ENCODE assay signal across 32 cellular contexts in genomic region chr4:40405194-40405593, GRCh38.
DNase-seq lines count a peak whose midpoint lies in the region; ATAC-seq, FAIRE-seq and TF ChIP-seq lines count a peak whose summit lies in the region.
"Had no signal": no experiment of that assay in that cellular context is flagged by ENCODE, and none has a peak within 500 bp of the region (broad histone marks: within the 10 kb centered on the region; RNA-seq: fewer than 3 reads in every experiment).

No MANE protein-coding gene starts in this region.

- H3K4me3 ChIP-seq in Caco-2 (ENCODE audit: low read depth, low read length), result no peak overlapping the region
- peak overlapping the region in 2 of 3 experiments; percentile 24 to 67; a peak in 3 of 6 replicates for H3K4me3 ChIP-seq in HepG2 (replicated peaks in 1 of 3; ENCODE audit: insufficient read depth in 1 of 3, low read depth in 2 of 3, low read length in 3 of 3)
- H3K4me3 ChIP-seq in smooth muscle cell, result no peak overlapping the region
- H3K4me3 ChIP-seq: cardiac muscle cell, GM23338, neural progenitor cell, right atrium auricular region, SJSA1, spleen, tibial nerve had no signal

- H3K4me2 ChIP-seq in HepG2 (ENCODE audit: low read depth, low read length), result peak overlapping the region; percentile 91
- H3K4me2 ChIP-seq in smooth muscle cell, result peak overlapping the region; percentile 40
- H3K4me2 ChIP-seq: GM23338, neural progenitor cell had no signal

- no peaks in the 10 kb centered on the region for H3K27me3 Mint-ChIP-seq in Caco-2 (ENCODE audit: insufficient read depth, unreplicated experiment)
- H3K27me3 Mint-ChIP-seq: activated naive CD8-positive, alpha-beta T cell treated with anti-CD3 and anti-CD28 coated beads, Interleukin-2, amount 10 ng/mL, durations not matched to agents 7 days and 5 days had no signal

- peaks cover 20% of the 10 kb centered on the region for H3F3A ChIP-seq in smooth muscle cell (ENCODE audit: low read depth)

- TF ChIP-seq RAD21 in HepG2 (CRISPR knock-in tag; IDR thresholded peaks at IDR 0.05), result no peak

- no peaks in the 10 kb centered on the region for H4K20me1 ChIP-seq in HepG2 (ENCODE audit: insufficient read depth, low read length)
- no peaks in the 10 kb centered on the region for H4K20me1 ChIP-seq in smooth muscle cell (ENCODE audit: low read depth)

- TF ChIP-seq EP300 in HepG2 (IDR thresholded peaks at IDR 0.05; ENCODE audit: low read depth in 2 of 2, low read length in 2 of 2), result no peak
- no peak for TF ChIP-seq EP300 in HepG2 (CRISPR knock-in tag; IDR thresholded peaks at IDR 0.05; ENCODE audit: borderline replicate concordance)

- H2AFZ ChIP-seq in HepG2 (ENCODE audit: low read length) (peak overlapping the region; percentile 38), smooth muscle cell (ENCODE audit: low read depth) (peak overlapping the region; percentile 2)
- H2AFZ ChIP-seq: GM23338, neural progenitor cell had no signal

- no peak overlapping the region for H3K4me3 Mint-ChIP-seq in Caco-2 (ENCODE audit: unreplicated experiment)
- H3K4me3 Mint-ChIP-seq: activated naive CD8-positive, alpha-beta T cell treated with anti-CD3 and anti-CD28 coated beads, Interleukin-2, amount 10 ng/mL, durations not matched to agents 7 days and 5 days; CD14-positive monocyte; effector memory CD8-positive, alpha-beta T cell; GM23338; neural progenitor cell had no signal

- DNase-seq in Caco-2 (no peak), HepG2 (ENCODE audit: low spot score) (no peak), smooth muscle cell (lab: John Stamatoyannopoulos, UW; ENCODE audit: unreplicated experiment) (no peak), NCI-H748 (lab: John Stamatoyannopoulos, UW; ENCODE audit: unreplicated experiment) (no peak), GM10248 (ENCODE audit: extremely low spot score) (no peak), DMS53 treated with DMSO at 0.1 percent for 48 hours (lab: John Stamatoyannopoulos, UW; ENCODE audit: unreplicated experiment) (no peak)
- DNase-seq: activated CD4-positive, alpha-beta T cell treated with anti-CD3 and anti-CD28 coated beads for 48 hours; activated CD8-positive, alpha-beta memory T cell treated with anti-CD3 and anti-CD28 coated beads for 24 hours; activated gamma-delta T cell treated with Interleukin-2 at 50 U/mL for 16 hours; activated naive CD8-positive, alpha-beta T cell treated with anti-CD3 and anti-CD28 coated beads, Interleukin-2, amount 10 ng/mL, durations not matched to agents 7 days and 5 days; activated T-cell treated with anti-CD3 and anti-CD28 coated beads for 4 hours; aorta; cortex of kidney; effector memory CD8-positive, alpha-beta T cell; erythroblast; Kasumi-1; kidney; NCI-H2107; NCI-H446; NCI-H82; spleen; T-helper 9 cell had no signal

- H3K4me1 ChIP-seq in Caco-2 (peaks cover 37% of the 10 kb centered on the region), HepG2 (ENCODE audit: insufficient read depth, low read length) (peaks cover 27% of the 10 kb centered on the region), smooth muscle cell (ENCODE audit: low read depth) (peaks cover 5% of the 10 kb centered on the region)
- H3K4me1 ChIP-seq: neural progenitor cell, right atrium auricular region, SJSA1, tibial nerve had no signal

- FAIRE-seq in HepG2 (lab: Jason Lieb, UNC), result no peak
- FAIRE-seq: A204.1, kidney had no signal

- peaks cover 14% of the 10 kb centered on the region for H3K9me3 Mint-ChIP-seq in Caco-2 (ENCODE audit: unreplicated experiment)

- H3K27me3 ChIP-seq in Caco-2 (replicated peaks; ENCODE audit: control insufficient read depth, insufficient read depth, low read length), result no peaks in the 10 kb centered on the region
- no peaks in the 10 kb centered on the region for H3K27me3 ChIP-seq in HepG2 (ENCODE audit: control insufficient read depth in 1 of 2, insufficient read depth in 2 of 2, low read length in 2 of 2)
- H3K27me3 ChIP-seq in smooth muscle cell (ENCODE audit: low read depth), result no peaks in the 10 kb centered on the region
- H3K27me3 ChIP-seq: cardiac muscle cell, neural progenitor cell, right atrium auricular region, SJSA1, tibial nerve had no signal

- POLR2A ChIA-PET in Caco-2 (lab: Charles Lee) (no interaction called here), HepG2 (lab: Yijun Ruan, JAX) (interaction anchor here (0.9 to 2.9 kb wide), 6 partner anchors 9 to 35 kb away, joined by 3 to 13 read pairs (median 4); no protein-coding TSS in a partner anchor), GM10248 (lab: Yijun Ruan, JAX) (no interaction called here)

- peaks cover 19% of the 10 kb centered on the region for H3K4me1 Mint-ChIP-seq in Caco-2 (ENCODE audit: low read depth, unreplicated experiment)
- H3K4me1 Mint-ChIP-seq: activated naive CD8-positive, alpha-beta T cell treated with anti-CD3 and anti-CD28 coated beads, Interleukin-2, amount 10 ng/mL, durations not matched to agents 7 days and 5 days had no signal

- peak overlapping the region; percentile 66 for H3K27ac ChIP-seq in VCaP
- peak overlapping the region; percentile 71 for H3K27ac ChIP-seq in HepG2 (ENCODE audit: extremely low read length, insufficient read depth, low read length)
- peak overlapping the region; percentile 89 for H3K27ac ChIP-seq in smooth muscle cell (ENCODE audit: low read depth)
- H3K27ac ChIP-seq: neural progenitor cell, right atrium auricular region, SJSA1, spleen, tibial nerve had no signal

- WGBS in HepG2 (ENCODE audit: low lambda C conversion rate), result 10% methylated on average over 4 of the region's 4 CpGs
- WGBS in smooth muscle cell (ENCODE audit: low lambda C conversion rate), result 73% methylated on average over 4 of the region's 4 CpGs

- BruUV-seq in Caco-2 (replicated peaks; lab: Mats Ljungman, UMichigan), result no TSS peak
- no TSS peak for BruUV-seq in HepG2 (replicated peaks; lab: Mats Ljungman, UMichigan)

- CTCF ChIA-PET in Caco-2 (lab: Charles Lee), result no interaction called here
- CTCF ChIA-PET in HepG2 (lab: Yijun Ruan, JAX; ENCODE audit: low intra/inter-chr PET ratio, low total read pairs), result no interaction called here
- CTCF ChIA-PET in GM10248 (lab: Yijun Ruan, JAX), result no interaction called here

- H3K27ac Mint-ChIP-seq in Caco-2 (ENCODE audit: unreplicated experiment), result peak overlapping the region; percentile 98
- H3K27ac Mint-ChIP-seq: effector memory CD8-positive, alpha-beta T cell; GM23338; neural progenitor cell had no signal

- no peaks in the 10 kb centered on the region for H3K79me2 ChIP-seq in HepG2 (ENCODE audit: insufficient read depth, low read length)
- H3K79me2 ChIP-seq in smooth muscle cell (ENCODE audit: low read depth), result no peaks in the 10 kb centered on the region

- peak overlapping the region; percentile 59; the same call in 1 of the 2 replicates for H3K9ac ChIP-seq in HepG2 (ENCODE audit: insufficient read depth, low read depth, low read length)
- peak overlapping the region; percentile 29 for H3K9ac ChIP-seq in smooth muscle cell (ENCODE audit: low read depth)
- H3K9ac ChIP-seq: neural progenitor cell had no signal

- in situ Hi-C loops in HepG2 (cut with HindIII; ENCODE audit: extremely low pct_ligation_motif_present, low pct_unique_long_range_greater_than_20kb), result no loop called here

- intact Hi-C loops in Caco-2 (cut with micrococcal nuclease; ENCODE audit: unreplicated experiment) (no loop called here), HepG2 (cut with micrococcal nuclease; ENCODE audit: unreplicated experiment) (loop anchor here (10.0 kb wide), 1 partner anchor 110 kb away; no protein-coding TSS in a partner anchor)

- H3K9me3 ChIP-seq in Caco-2, result peaks cover 19% of the 10 kb centered on the region
- peaks cover 17% of the 10 kb centered on the region for H3K9me3 ChIP-seq in HepG2 (ENCODE audit: low read length)
- no peaks in the 10 kb centered on the region for H3K9me3 ChIP-seq in smooth muscle cell (replicated peaks; ENCODE audit: low read depth)
- H3K9me3 ChIP-seq: right atrium auricular region, SJSA1 had no signal

- no peak for TF ChIP-seq CTCF in Caco-2 (IDR thresholded peaks at IDR 0.05; ENCODE audit: insufficient read depth in 1 of 2, low read depth in 1 of 2, low read length in 1 of 2, severe bottlenecking in 1 of 2, unreplicated experiment in 1 of 2)
- TF ChIP-seq CTCF in VCaP (conservative IDR thresholded peaks at IDR 0.05), result no peak
- no peak for TF ChIP-seq CTCF in HepG2 (CRISPR knock-in tag; IDR thresholded peaks at IDR 0.05)
- TF ChIP-seq CTCF in smooth muscle cell (IDR thresholded peaks at IDR 0.05; ENCODE audit: borderline replicate concordance, insufficient read depth, poor library complexity, severe bottlenecking), result no peak
- no peak for TF ChIP-seq CTCF in GM10248 (IDR thresholded peaks at IDR 0.05; ENCODE audit: control extremely low read depth, extremely low read depth, low read depth, missing control alignments)

- H3K36me3 ChIP-seq in Caco-2 (ENCODE audit: control insufficient read depth, insufficient read depth, low read length), result no peaks in the 10 kb centered on the region
- no peaks in the 10 kb centered on the region for H3K36me3 ChIP-seq in HepG2 (replicated peaks in 1 of 2; ENCODE audit: control insufficient read depth in 1 of 2, insufficient read depth in 2 of 2, low read length in 2 of 2)
- no peaks in the 10 kb centered on the region for H3K36me3 ChIP-seq in smooth muscle cell (ENCODE audit: low read depth)
- H3K36me3 ChIP-seq: cardiac muscle cell, neural progenitor cell, right atrium auricular region, SJSA1, spleen, tibial nerve had no signal

- no peak for TF ChIP-seq POLR2A in HepG2 (IDR thresholded peaks at IDR 0.05; ENCODE audit: insufficient read depth in 1 of 2, low read depth in 2 of 2, low read length in 2 of 2)

- peak; percentile 34; the same call in 2 of the 3 replicates for ATAC-seq in HepG2
- ATAC-seq in HG02759 (IDR thresholded peaks at IDR 0.05; ENCODE audit: unreplicated experiment), result no peak
- ATAC-seq: effector memory CD8-positive, alpha-beta T cell; GM23338 had no signal

- peaks cover 15% of the 10 kb centered on the region for H3K36me3 Mint-ChIP-seq in Caco-2 (ENCODE audit: insufficient read depth, unreplicated experiment)

TF ChIP-seq in HepG2, 621 proteins besides CTCF, POLR2A, EP300 and RAD21:
- TF ChIP-seq KLF12 (CRISPR knock-in tag; IDR thresholded peaks at IDR 0.05; ENCODE audit: borderline replicate concordance), result no peak
- TF ChIP-seq ZMYM4 (CRISPR knock-in tag; IDR thresholded peaks at IDR 0.05), result no peak
- TF ChIP-seq BRCA1 (CRISPR knock-in tag; IDR thresholded peaks at IDR 0.05), result no peak
- peak; percentile 39; the same call in 1 of the 2 replicates for TF ChIP-seq CEBPG (CRISPR knock-in tag; IDR thresholded peaks at IDR 0.05)
- no peak for TF ChIP-seq IRF2 (CRISPR knock-in tag; IDR thresholded peaks at IDR 0.05)
- no peak for TF ChIP-seq ZNF138 (CRISPR knock-in tag; IDR thresholded peaks at IDR 0.05; ENCODE audit: low read depth)
- TF ChIP-seq CEBPB (IDR thresholded peaks at IDR 0.05; ENCODE audit: borderline replicate concordance, low read depth, low read length), result peak; percentile 57; the same call in 1 of the 2 replicates
- no peak for TF ChIP-seq ATF7-NPFF (CRISPR knock-in tag; IDR thresholded peaks at IDR 0.05; ENCODE audit: low read depth)

Comparison
In these comparisons a context has a peak if more than half of its experiments do, and no peak if none do; other contexts are left out.
1. H3K4me3 ChIP-seq: peak in HepG2 (2 of 3); none in Caco-2 (single experiment) and smooth muscle cell (single experiment).
2. Peak in every context shown above with its lines, with median percentiles within 50 percentile points of each other: H3K27ac ChIP-seq.